Comparison of ENCODE assay signal across 31 cellular contexts in genomic region chr1:116440731-116441130, GRCh38.
"Had no signal": no experiment of that assay in that cellular context is flagged by ENCODE, and none has a peak within 500 bp of the region (broad histone marks: within the 10 kb centered on the region; RNA-seq: fewer than 3 reads in every experiment).

No MANE protein-coding gene starts in this region.

- H3K36me3 Mint-ChIP-seq: memory B cell; naive thymus-derived CD4-positive, alpha-beta T cell; natural killer cell treated with Interleukin-12 subunit alpha and Interleukin-12 subunit beta and Interleukin-15 and Interleukin-18, amount 100 ng/mL, for 72 hours had no signal

- H3K27ac ChIP-seq: neutrophil, ovary, right atrium auricular region, right lobe of liver, thyroid gland, transverse colon, upper lobe of left lung, vagina had no signal

- H3K36me3 ChIP-seq: neutrophil, ovary, right atrium auricular region, right lobe of liver, thyroid gland, transverse colon, upper lobe of left lung, vagina had no signal

- H3K27ac Mint-ChIP-seq: memory B cell; naive thymus-derived CD4-positive, alpha-beta T cell; natural killer cell treated with Interleukin-12 subunit alpha and Interleukin-12 subunit beta and Interleukin-15 and Interleukin-18, amount 100 ng/mL, for 72 hours; progenitor cell of endocrine pancreas; stimulated activated memory B cell treated with anti-CD40 and anti-IgM and Interleukin-4, amounts not matched to agents 10 μg/mL and 1 μg/mL and 100 μg/mL, for 72 hours; stimulated activated naive CD8-positive, alpha-beta T cell treated with anti-CD3 and anti-CD28 coated beads, Interleukin-15, amount 100 ng/mL, for 72 hours had no signal

- FAIRE-seq: keratinocyte had no signal

- DNase-seq: hippocampal formation; kidney glomerular epithelial cell; left cardiac atrium; left ventricle myocardium superior; midbrain; mucosa of descending colon; naive thymus-derived CD4-positive, alpha-beta T cell; occipital lobe; ovary; right lobe of liver; stimulated activated CD4-positive, alpha-beta T cell treated with anti-CD3 and anti-CD28 coated beads, Interleukin-1b, Interleukin-23, amount 100 ng/mL, for 48 hours; stimulated activated CD4-positive, alpha-beta T cell treated with anti-CD3 and anti-CD28 coated beads, Interleukin-2, amount 100 ng/mL, for 48 hours; stimulated activated CD4-positive, alpha-beta T cell treated with anti-CD3 and anti-CD28 coated beads, Interleukin-4, amount 100 ng/mL, for 4 hours; stimulated activated CD8-positive, alpha-beta memory T cell treated with anti-CD3 and anti-CD28 coated beads, Interleukin-4, amount 100 ng/mL, for 48 hours; stimulated activated naive CD4-positive, alpha-beta T cell treated with Interleukin-2 at 50 U/mL for 16 hours; stimulated activated naive CD8-positive, alpha-beta T cell treated with anti-CD3 and anti-CD28 coated beads, Interleukin-15, amount 100 ng/mL, for 72 hours; substantia nigra; thyroid gland; transverse colon; upper lobe of left lung had no signal

- H3K9me3 ChIP-seq: mucosa of descending colon, neutrophil, ovary, right atrium auricular region, right lobe of liver, thyroid gland, transverse colon, upper lobe of left lung, vagina had no signal

- H3K9me3 Mint-ChIP-seq: memory B cell; naive thymus-derived CD4-positive, alpha-beta T cell; natural killer cell treated with Interleukin-12 subunit alpha and Interleukin-12 subunit beta and Interleukin-15 and Interleukin-18, amount 100 ng/mL, for 72 hours; stimulated activated memory B cell treated with anti-CD40 and anti-IgM and Interleukin-4, amounts not matched to agents 10 μg/mL and 1 μg/mL and 100 μg/mL, for 72 hours; stimulated activated naive CD8-positive, alpha-beta T cell treated with anti-CD3 and anti-CD28 coated beads, Interleukin-15, amount 100 ng/mL, for 72 hours had no signal

- H3K4me3 Mint-ChIP-seq: memory B cell; naive thymus-derived CD4-positive, alpha-beta T cell; natural killer cell treated with Interleukin-12 subunit alpha and Interleukin-12 subunit beta and Interleukin-15 and Interleukin-18, amount 100 ng/mL, for 72 hours; stimulated activated memory B cell treated with anti-CD40 and anti-IgM and Interleukin-4, amounts not matched to agents 10 μg/mL and 1 μg/mL and 100 μg/mL, for 72 hours; stimulated activated naive CD8-positive, alpha-beta T cell treated with anti-CD3 and anti-CD28 coated beads, Interleukin-15, amount 100 ng/mL, for 72 hours had no signal

- H3K27me3 ChIP-seq: ovary, right atrium auricular region, right lobe of liver, thyroid gland, transverse colon, upper lobe of left lung, vagina had no signal

- H3K4me1 Mint-ChIP-seq: memory B cell; stimulated activated memory B cell treated with anti-CD40 and anti-IgM and Interleukin-4, amounts not matched to agents 10 μg/mL and 1 μg/mL and 100 μg/mL, for 72 hours; stimulated activated naive CD8-positive, alpha-beta T cell treated with anti-CD3 and anti-CD28 coated beads, Interleukin-15, amount 100 ng/mL, for 72 hours had no signal

- H3K4me1 ChIP-seq: right atrium auricular region, right lobe of liver, thyroid gland, transverse colon, upper lobe of left lung, vagina had no signal

- H3K4me3 ChIP-seq: lung, mucosa of descending colon, ovary, right atrium auricular region, right lobe of liver, smooth muscle cell, thyroid gland, transverse colon, upper lobe of left lung, vagina had no signal

- ATAC-seq: left cardiac atrium; left lobe of liver; left ventricle myocardium superior; mucosa of descending colon; naive thymus-derived CD4-positive, alpha-beta T cell; natural killer cell treated with Interleukin-12 subunit alpha and Interleukin-12 subunit beta and Interleukin-15 and Interleukin-18, amount 100 ng/mL, for 72 hours; right lobe of liver; stimulated activated memory B cell treated with anti-CD40 and anti-IgM and Interleukin-4, amounts not matched to agents 10 μg/mL and 1 μg/mL and 100 μg/mL, for 72 hours; stimulated activated naive CD8-positive, alpha-beta T cell treated with anti-CD3 and anti-CD28 coated beads, Interleukin-15, amount 100 ng/mL, for 72 hours had no signal

- H3K4me2 ChIP-seq: smooth muscle cell had no signal
